1 cellular context compared by ENCODE assay signal in genomic region chrX:49244207-49244606, GRCh38.
TF ChIP-seq lines count a peak whose summit lies in the region.

No MANE protein-coding gene starts in this region.

TF ChIP-seq in K562, 482 proteins besides CTCF, POLR2A, EP300 and RAD21 (continued from another document and continues in another):
- TF ChIP-seq NR4A1 (CRISPR knock-in tag; IDR thresholded peaks at IDR 0.05) (no peak), NR4A1 (tag; IDR thresholded peaks at IDR 0.05) (peak; percentile 38; the same call in 1 of the 2 replicates), MITF (IDR thresholded peaks at IDR 0.05) (no peak), SREBF2 (CRISPR knock-in tag; IDR thresholded peaks at IDR 0.05) (no peak), DLX4 (CRISPR knock-in tag; IDR thresholded peaks at IDR 0.05) (no peak), CHAMP1 (IDR thresholded peaks at IDR 0.05) (peak; percentile 96), LCOR (CRISPR knock-in tag; IDR thresholded peaks at IDR 0.05) (no peak), ZC3H8 (IDR thresholded peaks at IDR 0.05) (no peak), ZNF764 (CRISPR knock-in tag; IDR thresholded peaks at IDR 0.05; ENCODE audit: low read depth) (no peak), HSF4 (CRISPR knock-in tag; IDR thresholded peaks at IDR 0.05; ENCODE audit: borderline replicate concordance) (no peak; the same call in 1 of the 2 replicates), ZBTB43 (CRISPR knock-in tag; IDR thresholded peaks at IDR 0.05) (no peak), ZNF41 (CRISPR knock-in tag; conservative IDR thresholded peaks at IDR 0.05) (no peak), CXXC5 (CRISPR knock-in tag; IDR thresholded peaks at IDR 0.05) (peak; percentile 17), NFE2 (IDR thresholded peaks at IDR 0.05; ENCODE audit: low read depth) (no peak), PML (IDR thresholded peaks at IDR 0.05; ENCODE audit: low read length) (peak; percentile 73), ZNF740 (CRISPR knock-in tag; IDR thresholded peaks at IDR 0.05) (no peak), ZNF740 (tag; IDR thresholded peaks at IDR 0.05) (no peak), THAP12 (CRISPR knock-in tag; IDR thresholded peaks at IDR 0.05) (no peak), MBD1 (CRISPR knock-in tag; IDR thresholded peaks at IDR 0.05) (no peak), DNMT1 (IDR thresholded peaks at IDR 0.05) (no peak), ZNF280B (CRISPR knock-in tag; IDR thresholded peaks at IDR 0.05) (no peak), GATAD2B (IDR thresholded peaks at IDR 0.05; ENCODE audit: borderline replicate concordance) (peak; percentile 88), HIVEP1 (CRISPR knock-in tag; IDR thresholded peaks at IDR 0.05) (no peak), CCNT2 (IDR thresholded peaks at IDR 0.05; ENCODE audit: borderline replicate concordance, extremely low read depth, insufficient read length, low read depth, low read length) (peak; percentile 27), ZNF586 (CRISPR knock-in tag; conservative IDR thresholded peaks at IDR 0.05) (no peak), ARID3B (CRISPR knock-in tag; IDR thresholded peaks at IDR 0.05; ENCODE audit: borderline replicate concordance) (no peak), HDAC8 (tag; IDR thresholded peaks at IDR 0.05) (no peak), TFE3 (CRISPR knock-in tag; IDR thresholded peaks at IDR 0.05) (no peak), CEBPB (tag; IDR thresholded peaks at IDR 0.05) (no peak), KAT7 (CRISPR knock-in tag; IDR thresholded peaks at IDR 0.05; ENCODE audit: borderline replicate concordance) (no peak), EHMT2 (IDR thresholded peaks at IDR 0.05) (0 out of 2 replicates have a peak, but pooled peaks have one; percentile 68), HDAC2 (IDR thresholded peaks at IDR 0.05) (peak; percentile 90)
